Comparison of ENCODE assay signal across 8 cellular contexts in the genomic region with DNA sequence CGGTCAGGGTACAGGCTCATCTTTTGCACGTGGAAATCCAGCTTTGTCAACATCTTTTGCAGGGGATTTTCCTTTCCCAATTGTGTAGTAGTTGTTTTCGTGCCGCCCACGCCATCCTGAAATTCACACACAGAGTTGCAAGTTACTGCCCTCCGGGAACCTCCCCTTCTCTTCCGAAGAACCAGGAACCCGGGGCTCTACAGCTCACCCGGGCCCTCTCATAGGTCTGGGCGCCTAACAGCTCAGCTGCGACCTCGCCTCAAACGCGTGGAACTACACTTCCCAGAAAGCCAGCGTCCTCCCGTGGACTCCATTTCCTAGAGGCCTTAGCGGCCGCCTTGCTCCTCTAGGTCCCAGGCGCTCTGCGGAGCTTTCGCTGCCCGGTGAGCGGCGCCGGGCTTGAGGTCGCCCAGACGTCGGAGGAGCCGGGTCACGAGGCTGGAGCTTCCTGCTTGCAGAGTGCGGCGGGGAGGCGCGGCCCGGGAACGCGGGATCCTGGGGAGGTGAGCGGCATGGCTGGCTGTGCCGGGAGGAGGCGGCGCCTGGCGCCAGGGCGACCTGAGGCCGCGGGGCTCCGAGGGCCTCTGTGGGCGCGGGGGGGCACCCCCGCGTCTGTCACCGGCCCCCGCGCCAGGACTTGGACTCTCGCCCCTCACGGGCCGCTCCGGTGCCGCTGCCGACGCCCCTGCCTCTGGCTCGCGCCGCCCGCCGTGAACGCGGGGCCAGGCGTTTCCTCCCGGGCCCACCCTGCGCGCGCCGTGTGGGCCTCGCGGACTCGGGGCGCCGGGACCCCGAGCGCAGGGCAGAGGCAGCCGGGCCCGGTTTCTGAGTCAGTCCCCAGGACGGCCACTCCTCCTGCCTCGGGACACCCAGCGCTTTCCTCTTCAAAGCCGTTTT. TPM values are rescaled to one million over a fixed set of nuclear protein-coding genes. Genes with fewer than 3 reads are reported as not detected.
A peak's percentile ranks its signal among the peaks of the same experiment; 100 is the strongest.
DNase-seq lines count a peak whose midpoint lies in the region; ATAC-seq lines count a peak whose summit lies in the region.

A gene (plus strand): TSS at position 329 of the 897 bp plus-strand sequence. CDS start 1,095 bp downstream, outside the sequence.

- peak within 1 kb of the TSS; percentile 76 for H3K56ac ChIP-seq in mesendoderm (ENCODE audit: low read length)

- DNase-seq in COLO668 (lab: John Stamatoyannopoulos, UW; ENCODE audit: unreplicated experiment) (peak; percentile 82), HS-27A (ENCODE audit: low read depth) (peak; percentile 51), NOMO-1 treated with DMSO at 0.1 percent for 48 hours (lab: John Stamatoyannopoulos, UW; ENCODE audit: unreplicated experiment) (peak; percentile 90), mesendoderm (peak; percentile 98)
- peak; percentile 89 for DNase-seq in activated CD8-positive, alpha-beta memory T cell treated with anti-CD3 and anti-CD28 coated beads, Interleukin-2, amount 10 ng/mL, durations not matched to agents 7 days and 5 days
- peak; percentile 70 for DNase-seq in stimulated activated CD8-positive, alpha-beta memory T cell treated with anti-CD3 and anti-CD28 coated beads, Interleukin-12 subunit alpha, Interleukin-12 subunit beta, amount 100 ng/mL, for 4 hours (ENCODE audit: low read depth)

- peaks cover 34% of the 10 kb centered on the region for H3K36me3 Mint-ChIP-seq in activated CD8-positive, alpha-beta memory T cell treated with anti-CD3 and anti-CD28 coated beads, Interleukin-2, amount 10 ng/mL, durations not matched to agents 7 days and 5 days

- no peak within 1 kb of the TSS for H2BK15ac ChIP-seq in mesendoderm (replicated peaks; ENCODE audit: low read depth)

- peaks cover 13% of the 10 kb centered on the region for H3K4me1 Mint-ChIP-seq in activated CD8-positive, alpha-beta memory T cell treated with anti-CD3 and anti-CD28 coated beads, Interleukin-2, amount 10 ng/mL, durations not matched to agents 7 days and 5 days

- H2BK5ac ChIP-seq in mesendoderm (ENCODE audit: low read length), result no peak within 1 kb of the TSS

- no peaks in the 10 kb centered on the region for H3K4me1 ChIP-seq in endocrine pancreas (ENCODE audit: control insufficient read depth, insufficient read depth, low read length)
- no peaks in the 10 kb centered on the region for H3K4me1 ChIP-seq in mesendoderm (ENCODE audit: control insufficient read depth, low read depth, low read length)

- peak within 1 kb of the TSS; percentile 78 for H3K4me3 Mint-ChIP-seq in activated CD8-positive, alpha-beta memory T cell treated with anti-CD3 and anti-CD28 coated beads, Interleukin-2, amount 10 ng/mL, durations not matched to agents 7 days and 5 days

- H3K36me3 ChIP-seq in endocrine pancreas (ENCODE audit: control insufficient read depth, insufficient read depth, low read length), result no peaks in the 10 kb centered on the region
- peaks cover 3% of the 10 kb centered on the region for H3K36me3 ChIP-seq in mesendoderm (ENCODE audit: control insufficient read depth, insufficient read depth, low read length)

- no peaks in the 10 kb centered on the region for H3K27me3 ChIP-seq in endocrine pancreas (ENCODE audit: control insufficient read depth, insufficient read depth, low read length)
- H3K27me3 ChIP-seq in mesendoderm (ENCODE audit: insufficient read depth, low read length, poor library complexity), result no peaks in the 10 kb centered on the region

- H3K4ac ChIP-seq in mesendoderm (ENCODE audit: low read depth, low read length), result peak within 1 kb of the TSS; percentile 48

- peak within 1 kb of the TSS; percentile 56 for H3K27ac ChIP-seq in mesendoderm (ENCODE audit: low read depth, low read length)

- no peak within 1 kb of the TSS for H3K23ac ChIP-seq in mesendoderm (ENCODE audit: low read length)

- no peaks in the 10 kb centered on the region for H3K9me3 ChIP-seq in endocrine pancreas (ENCODE audit: control insufficient read depth, low read length)

- no peak within 1 kb of the TSS for H2BK120ac ChIP-seq in mesendoderm (ENCODE audit: low read depth, low read length)

- H4K5ac ChIP-seq in mesendoderm (ENCODE audit: low read length), result no peak within 1 kb of the TSS

- no peak within 1 kb of the TSS for H3K4me3 ChIP-seq in endocrine pancreas (ENCODE audit: control insufficient read depth, insufficient read depth, low read length)
- peak within 1 kb of the TSS; percentile 27 for H3K4me3 ChIP-seq in mesendoderm (ENCODE audit: low read length)

- peaks cover 5% of the 10 kb centered on the region for H3K79me1 ChIP-seq in mesendoderm (ENCODE audit: low read length)

- ATAC-seq in GM19468 (IDR thresholded peaks at IDR 0.05; ENCODE audit: extremely low read depth, unreplicated experiment), result peak; percentile 99
- peak; percentile 97 for ATAC-seq in activated CD8-positive, alpha-beta memory T cell treated with anti-CD3 and anti-CD28 coated beads, Interleukin-2, amount 10 ng/mL, durations not matched to agents 7 days and 5 days

- H3K27me3 Mint-ChIP-seq in activated CD8-positive, alpha-beta memory T cell treated with anti-CD3 and anti-CD28 coated beads, Interleukin-2, amount 10 ng/mL, durations not matched to agents 7 days and 5 days, result no peaks in the 10 kb centered on the region

- peak within 1 kb of the TSS; percentile 42 for H3K4me2 ChIP-seq in mesendoderm (ENCODE audit: low read length)

- no peak within 1 kb of the TSS for H2AK5ac ChIP-seq in mesendoderm (ENCODE audit: low read length)

- H3K9ac ChIP-seq in endocrine pancreas (ENCODE audit: control insufficient read depth, insufficient read depth, low read length) (peak within 1 kb of the TSS; percentile 30), mesendoderm (ENCODE audit: low read length) (peak within 1 kb of the TSS; percentile 65)

- CTCF ChIA-PET in activated CD8-positive, alpha-beta memory T cell treated with anti-CD3 and anti-CD28 coated beads, Interleukin-2, amount 10 ng/mL, durations not matched to agents 7 days and 5 days (lab: Charles Lee), result interaction anchor here (2.5 kb wide), 1 partner anchor 129 kb away, joined by 15 read pairs; a partner anchor contains a TSS

- WGBS in mesendoderm (ENCODE audit: extremely low coverage, insufficient coverage, low lambda C conversion rate), result no CpG with 5 or more reads among the region's 86 CpGs

- no peak within 1 kb of the TSS for H4K8ac ChIP-seq in mesendoderm (ENCODE audit: low read depth, low read length)

- peak within 1 kb of the TSS; percentile 72 for H3K18ac ChIP-seq in mesendoderm (ENCODE audit: low read length)

- peaks cover 5% of the 10 kb centered on the region for H3K9me3 Mint-ChIP-seq in activated CD8-positive, alpha-beta memory T cell treated with anti-CD3 and anti-CD28 coated beads, Interleukin-2, amount 10 ng/mL, durations not matched to agents 7 days and 5 days (ENCODE audit: low read depth)

- peak within 1 kb of the TSS; percentile 58 for H3K27ac Mint-ChIP-seq in activated CD8-positive, alpha-beta memory T cell treated with anti-CD3 and anti-CD28 coated beads, Interleukin-2, amount 10 ng/mL, durations not matched to agents 7 days and 5 days

- H3K79me2 ChIP-seq in mesendoderm (ENCODE audit: control insufficient read depth, insufficient read depth, low read length), result no peaks in the 10 kb centered on the region

RNA-seq across cellular contexts. Expression of the gene that starts here (rescaled TPM):
- total RNA-seq in activated CD8-positive, alpha-beta memory T cell treated with anti-CD3 and anti-CD28 coated beads, Interleukin-2, amount 10 ng/mL, durations not matched to agents 7 days and 5 days, result 10 to 100 TPM in 1 of 2 experiments, 1 to 10 TPM in 1; 9.2 to 15.2 TPM
- polyA plus RNA-seq in mesendoderm (2013, experiment 1 of 2), result 5.0 TPM
- 4.6 TPM for polyA plus RNA-seq in mesendoderm (2013, experiment 2 of 2)
